Comparison of ENCODE assay signal across 20 cellular contexts in the genomic region with DNA sequence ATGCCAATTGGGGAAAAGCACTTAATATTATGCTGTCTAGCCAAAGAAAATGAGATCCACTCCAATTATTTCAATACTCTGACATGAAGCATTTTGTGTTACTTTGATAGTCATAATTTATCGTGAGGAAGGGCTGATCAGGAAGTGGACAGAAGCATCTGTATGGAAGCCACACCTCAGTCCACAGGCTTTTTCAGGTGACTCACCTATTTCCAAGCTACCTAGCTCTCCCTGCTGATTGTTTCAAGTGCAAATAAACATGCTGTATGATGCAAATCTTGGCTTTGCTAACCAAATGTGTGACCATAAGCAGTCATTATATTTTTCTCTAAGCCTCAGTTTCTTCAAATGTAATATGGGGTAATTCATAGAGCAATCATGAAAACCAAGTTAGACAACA. TPM values are rescaled to one million over a fixed set of nuclear protein-coding genes. Genes with fewer than 3 reads are reported as not detected.
A peak's percentile ranks its signal among the peaks of the same experiment; 100 is the strongest.
DNase-seq lines count a peak whose midpoint lies in the region; ATAC-seq, FAIRE-seq and TF ChIP-seq lines count a peak whose summit lies in the region.
"Had no signal": no experiment of that assay in that cellular context is flagged by ENCODE, and none has a peak within 500 bp of the region (broad histone marks: within the 10 kb centered on the region; RNA-seq: fewer than 3 reads in every experiment).

No MANE protein-coding gene starts in this region.

- H3K36me3 ChIP-seq in bronchial epithelial cell (ENCODE audit: control insufficient read depth, insufficient read depth, low read length) (no peaks in the 10 kb centered on the region), left lung (no peaks in the 10 kb centered on the region)

- H3K36me3 Mint-ChIP-seq in type B pancreatic cell, result no peaks in the 10 kb centered on the region
- H3K36me3 Mint-ChIP-seq: CD8-positive, alpha-beta T cell had no signal

- H3K4me1 ChIP-seq in left lung, result no peaks in the 10 kb centered on the region

- no peak overlapping the region for H3K4me3 Mint-ChIP-seq in type B pancreatic cell
- H3K4me3 Mint-ChIP-seq: CD8-positive, alpha-beta T cell; T-helper 1 cell treated with Interleukin-12 subunit alpha and Interleukin-12 subunit beta and Interleukin-4 antibody, amounts not matched to agents 30 μg/mL and 1 μg/mL, for 36 hours had no signal

- H3K27me3 ChIP-seq in bronchial epithelial cell (ENCODE audit: control insufficient read depth, insufficient read depth, low read length), result no peaks in the 10 kb centered on the region
- no peaks in the 10 kb centered on the region for H3K27me3 ChIP-seq in left lung

- DNase-seq in DMS153 (lab: John Stamatoyannopoulos, UW), result peak; percentile 24
- no peak for DNase-seq in DMS153 treated with DMSO at 0.1 percent for 48 hours (lab: John Stamatoyannopoulos, UW; ENCODE audit: unreplicated experiment)
- peak; percentile 1 for DNase-seq in NCI-H69 (lab: John Stamatoyannopoulos, UW)
- peak; percentile 64 for DNase-seq in bronchial epithelial cell (ENCODE audit: low read depth)
- DNase-seq in type B pancreatic cell (ENCODE audit: extremely low spot score, unreplicated experiment), result no peak
- no peak for DNase-seq in NCI-H2227 (lab: John Stamatoyannopoulos, UW; ENCODE audit: unreplicated experiment)
- no peak for DNase-seq in left lung
- DNase-seq: CD8-positive, alpha-beta T cell; HCEC 1CT; KBM-7; NCI-H1092 treated with DMSO at 0.1 percent for 48 hours; NCI-H1694 treated with DMSO at 0.1 percent for 48 hours; NCI-H446 treated with DMSO at 0.1 percent for 48 hours; NK-92 treated with Interleukin-12 subunit alpha and Interleukin-12 subunit beta, amount 100 ng/mL, for 24 hours; Right ventricle myocardium superior; SK-N-SH had no signal

- intact Hi-C loops in left lung (cut with DNase I), result no loop called here

- peaks cover 7% of the 10 kb centered on the region for H3K27me3 Mint-ChIP-seq in type B pancreatic cell

- no peak for FAIRE-seq in bronchial epithelial cell (lab: Jason Lieb, UNC)

- no peaks in the 10 kb centered on the region for H3K9me3 Mint-ChIP-seq in type B pancreatic cell
- H3K9me3 Mint-ChIP-seq: CD8-positive, alpha-beta T cell; T-helper 1 cell treated with Interleukin-12 subunit alpha and Interleukin-12 subunit beta and Interleukin-4 antibody, amounts not matched to agents 30 μg/mL and 1 μg/mL, for 36 hours had no signal

- H3K27ac Mint-ChIP-seq in type B pancreatic cell, result peak overlapping the region; percentile 36
- H3K27ac Mint-ChIP-seq: CD8-positive, alpha-beta T cell; T-helper 1 cell treated with Interleukin-12 subunit alpha and Interleukin-12 subunit beta and Interleukin-4 antibody, amounts not matched to agents 30 μg/mL and 1 μg/mL, for 36 hours had no signal

- no peak overlapping the region for H3K4me3 ChIP-seq in bronchial epithelial cell (ENCODE audit: low read depth, low read length)
- H3K4me3 ChIP-seq in left lung, result no peak overlapping the region

- ATAC-seq in GM21390 (IDR thresholded peaks at IDR 0.05; ENCODE audit: unreplicated experiment), result no peak
- no peak for ATAC-seq in left lung
- ATAC-seq: CD8-positive, alpha-beta T cell had no signal

- no peak for TF ChIP-seq CTCF in bronchial epithelial cell (IDR thresholded peaks at IDR 0.05; ENCODE audit: insufficient read depth, low read length, severe bottlenecking)
- TF ChIP-seq CTCF in type B pancreatic cell (conservative IDR thresholded peaks at IDR 0.05), result no peak
- no peak for TF ChIP-seq CTCF in left lung (IDR thresholded peaks at IDR 0.05)

- peaks cover 11% of the 10 kb centered on the region for H3K4me1 Mint-ChIP-seq in type B pancreatic cell (ENCODE audit: unreplicated experiment)

- H3K27ac ChIP-seq in left lung, result no peak overlapping the region
- H3K27ac ChIP-seq: 22Rv1 had no signal

- H3K9me3 ChIP-seq in left lung, result no peaks in the 10 kb centered on the region
- H3K9me3 ChIP-seq: SK-N-SH had no signal

RNA-seq across cellular contexts. Expression of gene CPB1, which starts 30.8 kb away (rescaled TPM):
- total RNA-seq in bronchial epithelial cell (not detected in 2 replicates), type B pancreatic cell (ENCODE audit: low replicate concordance) (0.56 and 2.5 TPM in 2 replicates), left lung (not detected)
- total RNA-seq: CD8-positive, alpha-beta T cell; M059J; Right ventricle myocardium superior had no signal

Comparison
In these comparisons a context has a peak if more than half of its experiments do, and no peak if none do; other contexts are left out.
1. DNase-seq: peak in DMS153 (single experiment), NCI-H69 (single experiment) and bronchial epithelial cell (single experiment); none in DMS153 treated with DMSO at 0.1 percent for 48 hours (single experiment), type B pancreatic cell (single experiment), NCI-H2227 (single experiment) and left lung (0 of 2).